Comparison of ENCODE assay signal across 26 cellular contexts in the genomic region with DNA sequence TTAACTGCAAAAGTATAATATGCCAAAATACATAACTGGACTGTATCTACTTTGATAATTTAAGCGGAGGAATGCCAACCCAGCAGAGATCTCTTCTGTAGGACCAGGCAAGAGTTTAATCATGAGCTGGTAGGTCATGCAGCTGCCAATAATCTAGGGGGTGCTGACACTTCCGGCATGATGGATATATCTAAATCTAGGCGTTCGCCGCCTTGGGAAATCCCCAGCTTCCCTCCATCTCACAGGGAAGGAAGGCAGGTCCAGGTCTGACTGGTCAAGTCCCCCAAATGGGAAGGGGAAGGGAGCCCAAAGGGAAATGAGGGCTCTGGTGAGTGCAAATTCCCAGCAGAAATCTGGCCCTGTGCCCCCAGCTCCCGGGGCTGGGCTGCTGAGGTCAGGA.
"Had no signal": no experiment of that assay in that cellular context is flagged by ENCODE, and none has a peak within 500 bp of the region (broad histone marks: within the 10 kb centered on the region; RNA-seq: fewer than 3 reads in every experiment).

No MANE protein-coding gene starts in this region.

- FAIRE-seq: TTC549 had no signal

- H3K79me2 ChIP-seq: hepatocyte, parathyroid adenoma had no signal

- H3K4me3 ChIP-seq: ascending aorta, colonic mucosa, hepatocyte, left lung, sigmoid colon, SK-N-MC, smooth muscle cell, testis had no signal

- DNase-seq: activated CD4-positive, alpha-beta T cell treated with anti-CD3 and anti-CD28 coated beads, Interleukin-2, amount 10 ng/mL, durations not matched to agents 7 days and 5 days; activated CD4-positive, CD25-positive, alpha-beta regulatory T cell treated with anti-CD3 and anti-CD28 coated beads, Interleukin-2, amount 50 U/mL, for 72 hours; activated CD8-positive, alpha-beta memory T cell treated with anti-CD3 and anti-CD28 coated beads, Interleukin-2, amount 10 ng/mL, durations not matched to agents 7 days and 5 days; activated CD8-positive, alpha-beta T cell treated with anti-CD3 and anti-CD28 coated beads for 36 hours; activated gamma-delta T cell treated with Interleukin-2 at 50 U/mL for 16 hours; activated T-cell treated with anti-CD3 and anti-CD28 coated beads for 4 hours; brain microvascular endothelial cell; colonic mucosa; endodermal cell; foreskin fibroblast; immature natural killer cell; left lung; sigmoid colon; stimulated activated CD4-positive, alpha-beta T cell treated with anti-CD3 and anti-CD28 coated beads, Interleukin-15, amount 100 ng/mL, for 24 hours; T-cell; testis; WERI-Rb-1 had no signal

- H3K27ac ChIP-seq: ascending aorta, brain microvascular endothelial cell, colonic mucosa, epithelial cell of prostate, hepatocyte, left lung, parathyroid adenoma, SK-N-MC, testis, WERI-Rb-1 had no signal

- H3K9ac ChIP-seq: parathyroid adenoma had no signal

- H3K36me3 ChIP-seq: brain microvascular endothelial cell, colonic mucosa, sigmoid colon, WERI-Rb-1 had no signal

- H3K4me2 ChIP-seq: hepatocyte had no signal

- H3K27me3 ChIP-seq: ascending aorta, brain microvascular endothelial cell, colonic mucosa, hepatocyte, left lung, sigmoid colon, testis had no signal

- H3K9me3 ChIP-seq: ascending aorta, colonic mucosa, left lung, sigmoid colon, testis had no signal

- H3K4me1 ChIP-seq: ascending aorta, colonic mucosa, testis had no signal

- ATAC-seq: activated CD8-positive, alpha-beta memory T cell treated with anti-CD3 and anti-CD28 coated beads, Interleukin-2, amount 10 ng/mL, durations not matched to agents 7 days and 5 days; activated CD8-positive, alpha-beta T cell treated with anti-CD3 and anti-CD28 coated beads for 36 hours; activated naive CD4-positive, alpha-beta T cell treated with anti-CD3 and anti-CD28 coated beads, Interleukin-2, amount 50 U/mL, for 72 hours; stimulated activated memory B cell treated with anti-CD40 and anti-IgM and Interleukin-4, amounts not matched to agents 10 μg/mL and 1 μg/mL and 100 μg/mL, for 72 hours; T-cell had no signal

- H2AFZ ChIP-seq: hepatocyte, parathyroid adenoma had no signal
